ENCODE assay signal across 11 cellular contexts in genomic region chr7:36904802-36905201, GRCh38.
"Had no signal": no experiment of that assay in that cellular context is flagged by ENCODE, and none has a peak within 500 bp of the region (broad histone marks: within the 10 kb centered on the region; RNA-seq: fewer than 3 reads in every experiment).

No MANE protein-coding gene starts in this region.

- H3K4me1 Mint-ChIP-seq: activated naive CD8-positive, alpha-beta T cell treated with anti-CD3 and anti-CD28 coated beads, Interleukin-2, amount 50 U/mL, for 24 hours had no signal

- FAIRE-seq: keratinocyte, small intestine had no signal

- DNase-seq: activated CD4-positive, alpha-beta T cell treated with anti-CD3 and anti-CD28 coated beads for 48 hours; activated naive CD4-positive, alpha-beta T cell treated with Interleukin-2 at 50 U/mL for 16 hours; activated naive CD8-positive, alpha-beta T cell treated with anti-CD3 and anti-CD28 coated beads, Interleukin-2, amount 50 U/mL, for 24 hours; esophagus squamous epithelium; foreskin fibroblast; head of caudate nucleus; retina; small intestine; uterus had no signal

- ATAC-seq: activated naive CD8-positive, alpha-beta T cell treated with anti-CD3 and anti-CD28 coated beads, Interleukin-2, amount 50 U/mL, for 24 hours; WTC11 had no signal

- H3K36me3 Mint-ChIP-seq: WTC11 had no signal

- H3K4me3 Mint-ChIP-seq: activated naive CD8-positive, alpha-beta T cell treated with anti-CD3 and anti-CD28 coated beads, Interleukin-2, amount 50 U/mL, for 24 hours; WTC11 had no signal

- H3K9me3 Mint-ChIP-seq: activated naive CD8-positive, alpha-beta T cell treated with anti-CD3 and anti-CD28 coated beads, Interleukin-2, amount 50 U/mL, for 24 hours; WTC11 had no signal

- H3K27me3 Mint-ChIP-seq: activated naive CD8-positive, alpha-beta T cell treated with anti-CD3 and anti-CD28 coated beads, Interleukin-2, amount 50 U/mL, for 24 hours had no signal

- H3K27ac Mint-ChIP-seq: activated naive CD8-positive, alpha-beta T cell treated with anti-CD3 and anti-CD28 coated beads, Interleukin-2, amount 50 U/mL, for 24 hours; WTC11 had no signal
